Comparison of ENCODE assay signal across 11 cellular contexts in genomic region chr5:96065577-96066385, GRCh38.
DNase-seq lines count a peak whose midpoint lies in the region; ATAC-seq and TF ChIP-seq lines count a peak whose summit lies in the region.
"Had no signal": no experiment of that assay in that cellular context is flagged by ENCODE, and none has a peak within 500 bp of the region (broad histone marks: within the 10 kb centered on the region; RNA-seq: fewer than 3 reads in every experiment).

No MANE protein-coding gene starts in this region.

- no peaks in the 10 kb centered on the region for H3K36me3 ChIP-seq in SK-N-SH (replicated peaks in 1 of 2; ENCODE audit: control insufficient read depth in 1 of 2, insufficient read depth in 2 of 2, low read length in 1 of 2)

- peak overlapping the region; percentile 59 for H3K27ac Mint-ChIP-seq in activated naive CD4-positive, alpha-beta T cell treated with anti-CD3 and anti-CD28 coated beads for 36 hours
- H3K27ac Mint-ChIP-seq: naive B cell had no signal

- no peak for TF ChIP-seq RAD21 in SK-N-SH (IDR thresholded peaks at IDR 0.05; ENCODE audit: low read length)

- POLR2A ChIA-PET in SK-N-SH (lab: Yijun Ruan, JAX): no interaction called here

- peak overlapping the region; percentile 85 for H2AFZ ChIP-seq in SK-N-SH (ENCODE audit: low read depth)

- peaks cover 31% of the 10 kb centered on the region for H3K4me1 Mint-ChIP-seq in activated naive CD4-positive, alpha-beta T cell treated with anti-CD3 and anti-CD28 coated beads for 36 hours (ENCODE audit: low read depth)
- H3K4me1 Mint-ChIP-seq: naive B cell had no signal

- H3K27me3 ChIP-seq in SK-N-SH (ENCODE audit: insufficient read depth): no peaks in the 10 kb centered on the region

- H3K9me2 ChIP-seq in SK-N-SH: no peaks in the 10 kb centered on the region

- H4K20me1 ChIP-seq in SK-N-SH (ENCODE audit: insufficient read depth): no peaks in the 10 kb centered on the region

- intact Hi-C loops in activated naive CD4-positive, alpha-beta T cell treated with anti-CD3 and anti-CD28 coated beads for 36 hours (cut with micrococcal nuclease): loop anchor here (1.0 to 2.0 kb wide), 6 partner anchors 14 to 215 kb away; partner anchors contain the start of gene ELL2

- H3K9me3 Mint-ChIP-seq in activated naive CD4-positive, alpha-beta T cell treated with anti-CD3 and anti-CD28 coated beads for 36 hours: no peaks in the 10 kb centered on the region
- H3K9me3 Mint-ChIP-seq: naive B cell had no signal

- peak; percentile 80 for ATAC-seq in stimulated activated naive CD8-positive, alpha-beta T cell treated with anti-CD3 and anti-CD28 coated beads, Interleukin-15, Interleukin-2, amounts not matched to agents 100 U/mL and 50 U/mL, for 24 hours
- ATAC-seq in HG02840 (IDR thresholded peaks at IDR 0.05; ENCODE audit: low FRiP score, unreplicated experiment) (no peak), GM21528 (IDR thresholded peaks at IDR 0.05; ENCODE audit: low FRiP score, unreplicated experiment) (no peak)

- H3K4me2 ChIP-seq in SK-N-SH: 0 out of 2 replicates have a peak overlapping the region, but pooled peaks have one; percentile 14

- CTCF ChIA-PET in activated naive CD4-positive, alpha-beta T cell treated with anti-CD3 and anti-CD28 coated beads for 36 hours (lab: Charles Lee): interaction anchor here (0.6 to 1.3 kb wide), 5 partner anchors 12 to 422 kb away, joined by 3 to 6 read pairs (median 3); no protein-coding TSS in a partner anchor
- CTCF ChIA-PET in SK-N-SH (lab: Yijun Ruan, JAX): interaction anchor here (2.3 to 2.4 kb wide), 2 partner anchors 9 to 13 kb away, joined by 8 to 10 read pairs; no protein-coding TSS in a partner anchor

- H3K9ac ChIP-seq in SK-N-SH: peak overlapping the region; percentile 60

- peaks cover 30% of the 10 kb centered on the region for H3F3A ChIP-seq in SK-N-SH (replicated peaks; ENCODE audit: insufficient read depth)

- H3K79me2 ChIP-seq in SK-N-SH (ENCODE audit: insufficient read depth): no peaks in the 10 kb centered on the region

- no peaks in the 10 kb centered on the region for H3K27me3 Mint-ChIP-seq in activated naive CD4-positive, alpha-beta T cell treated with anti-CD3 and anti-CD28 coated beads for 36 hours (ENCODE audit: low read depth)
- H3K27me3 Mint-ChIP-seq: naive B cell had no signal

- TF ChIP-seq CTCF in SK-N-SH (IDR thresholded peaks at IDR 0.05): no peak

- peaks cover 2 to 29% of the 10 kb centered on the region in 2 experiments; a peak in 3 of 4 replicates for H3K4me1 ChIP-seq in SK-N-SH (ENCODE audit: control insufficient read depth in 1 of 2, insufficient read depth in 2 of 2, low read depth in 1 of 2, low read length in 1 of 2)

- no peak overlapping the region for H3K4me3 ChIP-seq in SK-N-SH (ENCODE audit: low read depth in 2 of 2, low read length in 1 of 2)

- TF ChIP-seq EP300 in SK-N-SH (IDR thresholded peaks at IDR 0.05; ENCODE audit: borderline replicate concordance in 1 of 2, low read depth in 1 of 2, low read length in 1 of 2): no peak

- no peaks in the 10 kb centered on the region for H3K9me3 ChIP-seq in SK-N-SH

- H3K4me3 Mint-ChIP-seq in activated naive CD4-positive, alpha-beta T cell treated with anti-CD3 and anti-CD28 coated beads for 36 hours: no peak overlapping the region
- H3K4me3 Mint-ChIP-seq: naive B cell had no signal

- peak overlapping the region; percentile 83 to 94 for H3K27ac ChIP-seq in SK-N-SH (ENCODE audit: low read depth in 2 of 2, low read length in 1 of 2)
- peak overlapping the region; percentile 96 for H3K27ac ChIP-seq in epithelial cell of prostate

- H3K36me3 Mint-ChIP-seq in activated naive CD4-positive, alpha-beta T cell treated with anti-CD3 and anti-CD28 coated beads for 36 hours (ENCODE audit: low read depth): no peaks in the 10 kb centered on the region
- H3K36me3 Mint-ChIP-seq: naive B cell had no signal

- peak; percentile 37 for DNase-seq in activated naive CD4-positive, alpha-beta T cell treated with anti-CD3 and anti-CD28 coated beads for 36 hours
- no peak for DNase-seq in activated naive CD4-positive, alpha-beta T cell treated with anti-CD3 and anti-CD28 coated beads, Interleukin-2, amount 50 U/mL, for 16 hours
- DNase-seq in SK-N-SH: no peak
- no peak for DNase-seq in epithelial cell of prostate (ENCODE audit: low read depth, low spot score)
- DNase-seq in stimulated activated naive CD8-positive, alpha-beta T cell treated with anti-CD3 and anti-CD28 coated beads, Interleukin-15, Interleukin-2, amounts not matched to agents 100 U/mL and 50 U/mL, for 24 hours: no peak
- no peak for DNase-seq in hepatic stellate cell (ENCODE audit: low spot score)
- DNase-seq: activated naive CD4-positive, alpha-beta T cell; H7; naive B cell had no signal

TF ChIP-seq in SK-N-SH, 30 proteins besides CTCF, POLR2A, EP300 and RAD21 (continues in another document):
- no peak for TF ChIP-seq ZBTB33 (IDR thresholded peaks at IDR 0.05; ENCODE audit: borderline replicate concordance, low read depth)
- no peak for TF ChIP-seq RXRA (IDR thresholded peaks at IDR 0.05; ENCODE audit: borderline replicate concordance, low read depth)
- no peak for TF ChIP-seq POLR2AphosphoS5 (IDR thresholded peaks at IDR 0.05; ENCODE audit: low read depth, low read length)
- TF ChIP-seq MEF2A (IDR thresholded peaks at IDR 0.05; ENCODE audit: borderline replicate concordance, low read depth): no peak
- TF ChIP-seq CHD2 (IDR thresholded peaks at IDR 0.05; ENCODE audit: low read length, partially characterized antibody): no peak
- TF ChIP-seq TAF1 (IDR thresholded peaks at IDR 0.05; ENCODE audit: borderline replicate concordance, low read depth, low read length): no peak
- no peak for TF ChIP-seq IRF3 (IDR thresholded peaks at IDR 0.05; ENCODE audit: low read depth, low read length)
- TF ChIP-seq JUND (IDR thresholded peaks at IDR 0.05): no peak
- TF ChIP-seq SIN3A (IDR thresholded peaks at IDR 0.05; ENCODE audit: borderline replicate concordance, low read depth, low read length): no peak
- TF ChIP-seq GATA2 (CRISPR knock-in tag; IDR thresholded peaks at IDR 0.05): no peak
- no peak for TF ChIP-seq PBX3 (IDR thresholded peaks at IDR 0.05)
- no peak for TF ChIP-seq RCOR1 (IDR thresholded peaks at IDR 0.05; ENCODE audit: low read length)
- no peak for TF ChIP-seq EZH2phosphoT487 (IDR thresholded peaks at IDR 0.05; ENCODE audit: borderline replicate concordance, low read depth)
- TF ChIP-seq FOSL2 (IDR thresholded peaks at IDR 0.05; ENCODE audit: borderline replicate concordance, low read depth): no peak
